Comparison of ENCODE assay signal across 35 cellular contexts in genomic region chr10:15395912-15396311, GRCh38.
"Had no signal": no experiment of that assay in that cellular context is flagged by ENCODE, and none has a peak within 500 bp of the region (broad histone marks: within the 10 kb centered on the region; RNA-seq: fewer than 3 reads in every experiment).

No MANE protein-coding gene starts in this region.

- ATAC-seq: activated CD4-positive, alpha-beta T cell treated with anti-CD3 and anti-CD28 coated beads for 36 hours; activated CD8-positive, alpha-beta memory T cell treated with anti-CD3 and anti-CD28 coated beads, Interleukin-2, amount 10 ng/mL, durations not matched to agents 7 days and 5 days; activated CD8-positive, alpha-beta T cell treated with anti-CD3 and anti-CD28 coated beads, Interleukin-2, amount 10 ng/mL, durations not matched to agents 7 days and 5 days; activated naive CD8-positive, alpha-beta T cell treated with anti-CD3 and anti-CD28 coated beads, Interleukin-2, amount 50 U/mL, for 24 hours; body of pancreas; esophagus mucosa; gastrocnemius medialis had no signal

- H3K27ac ChIP-seq: adrenal gland, body of pancreas, breast epithelium, cardiac muscle cell, coronary artery, dorsolateral prefrontal cortex, gastrocnemius medialis had no signal

- H3K9me3 Mint-ChIP-seq: activated CD4-positive, alpha-beta memory T cell treated with anti-CD3 and anti-CD28 coated beads for 36 hours; activated naive CD4-positive, alpha-beta T cell treated with anti-CD3 and anti-CD28 coated beads, Interleukin-2, amount 50 U/mL, for 24 hours; activated naive CD8-positive, alpha-beta T cell treated with anti-CD3 and anti-CD28 coated beads, Interleukin-2, amount 50 U/mL, for 24 hours; activated T-helper 1 cell treated with anti-CD3 and anti-CD28 coated beads, Interleukin-12 subunit alpha, Interleukin-12 subunit beta, Interleukin-2, Interleukin-4 antibody, amounts not matched to agents 30 ng/mL and 10 ng/mL and 1 ng/mL, durations not matched to agents 14 hours and 24 hours and 36 hours; activated T-helper 2 cell treated with anti-CD3 and anti-CD28 coated beads, Interferon-gamma antibody, Interleukin-2, Interleukin-4, amounts not matched to agents 10 μg/mL and 5 μg/mL and 100 μg/mL, durations not matched to agents 14 hours and 24 hours and 36 hours; endodermal cell had no signal

- H3K27ac Mint-ChIP-seq: activated CD4-positive, alpha-beta memory T cell treated with anti-CD3 and anti-CD28 coated beads for 36 hours; activated CD4-positive, alpha-beta T cell treated with anti-CD3 and anti-CD28 coated beads for 36 hours; activated CD4-positive, alpha-beta T cell treated with anti-CD3 and anti-CD28 coated beads, Interleukin-2, amount 10 ng/mL, durations not matched to agents 24 days and 14 days; activated CD8-positive, alpha-beta memory T cell treated with anti-CD3 and anti-CD28 coated beads, Interleukin-2, amount 10 ng/mL, durations not matched to agents 7 days and 5 days; activated CD8-positive, alpha-beta T cell treated with anti-CD3 and anti-CD28 coated beads, Interleukin-2, amount 10 ng/mL, durations not matched to agents 7 days and 5 days; activated naive CD4-positive, alpha-beta T cell treated with anti-CD3 and anti-CD28 coated beads for 36 hours; activated naive CD4-positive, alpha-beta T cell treated with anti-CD3 and anti-CD28 coated beads, Interleukin-2, amount 50 U/mL, for 24 hours; activated naive CD8-positive, alpha-beta T cell treated with anti-CD3 and anti-CD28 coated beads for 36 hours; activated naive CD8-positive, alpha-beta T cell treated with anti-CD3 and anti-CD28 coated beads, Interleukin-2, amount 50 U/mL, for 24 hours; activated T-helper 1 cell treated with anti-CD3 and anti-CD28 coated beads, Interleukin-12 subunit alpha, Interleukin-12 subunit beta, Interleukin-2, Interleukin-4 antibody, amounts not matched to agents 30 ng/mL and 10 ng/mL and 1 ng/mL, durations not matched to agents 14 hours and 24 hours and 36 hours; activated T-helper 2 cell treated with anti-CD3 and anti-CD28 coated beads, Interferon-gamma antibody, Interleukin-2, Interleukin-4, amounts not matched to agents 10 μg/mL and 5 μg/mL and 100 μg/mL, durations not matched to agents 14 hours and 24 hours and 36 hours; dendritic cell treated with granulocyte-macrophage colony-stimulating factor and Interleukin-4, amounts not matched to agents 40 ng/mL and 50 ng/mL, for 4 days; endodermal cell had no signal

- H3K4me3 ChIP-seq: adrenal gland, body of pancreas, breast epithelium, cardiac muscle cell, coronary artery, dorsolateral prefrontal cortex, gastrocnemius medialis had no signal

- H3K9me3 ChIP-seq: adrenal gland, body of pancreas, breast epithelium, gastrocnemius medialis had no signal

- H3K4me1 ChIP-seq: adrenal gland, body of pancreas, breast epithelium, gastrocnemius medialis had no signal

- H3K4me1 Mint-ChIP-seq: activated CD4-positive, alpha-beta T cell treated with anti-CD3 and anti-CD28 coated beads for 36 hours; activated CD4-positive, alpha-beta T cell treated with anti-CD3 and anti-CD28 coated beads, Interleukin-2, amount 10 ng/mL, durations not matched to agents 24 days and 14 days; activated CD8-positive, alpha-beta memory T cell treated with anti-CD3 and anti-CD28 coated beads, Interleukin-2, amount 10 ng/mL, durations not matched to agents 7 days and 5 days; activated naive CD4-positive, alpha-beta T cell treated with anti-CD3 and anti-CD28 coated beads, Interleukin-2, amount 50 U/mL, for 24 hours; activated naive CD8-positive, alpha-beta T cell treated with anti-CD3 and anti-CD28 coated beads for 36 hours; activated naive CD8-positive, alpha-beta T cell treated with anti-CD3 and anti-CD28 coated beads, Interleukin-2, amount 50 U/mL, for 24 hours; endodermal cell had no signal

- H3K36me3 ChIP-seq: adrenal gland, breast epithelium, cardiac muscle cell, gastrocnemius medialis had no signal

- DNase-seq: activated CD4-positive, alpha-beta memory T cell treated with anti-CD3 and anti-CD28 coated beads for 36 hours; activated CD4-positive, alpha-beta T cell treated with anti-CD3 and anti-CD28 coated beads for 36 hours; activated CD4-positive, alpha-beta T cell treated with anti-CD3 and anti-CD28 coated beads, Interleukin-2, amount 10 ng/mL, durations not matched to agents 24 days and 14 days; activated CD4-positive, CD25-positive, alpha-beta regulatory T cell; activated CD4-positive, CD25-positive, alpha-beta regulatory T cell treated with anti-CD3 and anti-CD28 coated beads, Interleukin-2, amount 50 U/mL, for 72 hours; activated CD8-positive, alpha-beta memory T cell treated with anti-CD3 and anti-CD28 coated beads, Interleukin-2, amount 10 ng/mL, durations not matched to agents 7 days and 5 days; activated CD8-positive, alpha-beta memory T cell treated with anti-CD3 and anti-CD28 coated beads, Interleukin-2, amount 50 U/mL, for 4 hours; activated CD8-positive, alpha-beta T cell treated with anti-CD3 and anti-CD28 coated beads, Interleukin-2, amount 10 ng/mL, durations not matched to agents 7 days and 5 days; activated effector memory CD4-positive, alpha-beta T cell treated with anti-CD3 and anti-CD28 coated beads, Interleukin-2, amount 50 U/mL, for 16 hours; activated naive CD4-positive, alpha-beta T cell treated with anti-CD3 and anti-CD28 coated beads for 36 hours; activated naive CD8-positive, alpha-beta T cell treated with anti-CD3 and anti-CD28 coated beads for 36 hours; activated naive CD8-positive, alpha-beta T cell treated with anti-CD3 and anti-CD28 coated beads, Interleukin-2, amount 50 U/mL, for 24 hours; activated T-cell treated with anti-CD3 and anti-CD28 coated beads, Interleukin-2, amount 50 U/mL, for 1 hour; activated T-cell treated with anti-CD3 and anti-CD28 coated beads, Interleukin-2, amount 50 U/mL, for 48 hours; adrenal gland; amygdala; aorta; body of pancreas; central memory CD4-positive, alpha-beta T cell; cerebellar nuclear complex; dorsolateral prefrontal cortex; effector memory CD4-positive, alpha-beta T cell; endodermal cell; foreskin fibroblast; gastrocnemius medialis; glutamatergic neuron; T-helper 2 cell had no signal

- H3K27me3 ChIP-seq: adrenal gland, body of pancreas, breast epithelium, cardiac muscle cell, dorsolateral prefrontal cortex, gastrocnemius medialis had no signal

- H3K27me3 Mint-ChIP-seq: activated CD4-positive, alpha-beta memory T cell treated with anti-CD3 and anti-CD28 coated beads for 36 hours; activated naive CD8-positive, alpha-beta T cell treated with anti-CD3 and anti-CD28 coated beads, Interleukin-2, amount 50 U/mL, for 24 hours had no signal

- H3K4me3 Mint-ChIP-seq: activated CD4-positive, alpha-beta memory T cell treated with anti-CD3 and anti-CD28 coated beads for 36 hours; activated CD4-positive, alpha-beta T cell treated with anti-CD3 and anti-CD28 coated beads for 36 hours; activated CD4-positive, alpha-beta T cell treated with anti-CD3 and anti-CD28 coated beads, Interleukin-2, amount 10 ng/mL, durations not matched to agents 24 days and 14 days; activated CD8-positive, alpha-beta memory T cell treated with anti-CD3 and anti-CD28 coated beads, Interleukin-2, amount 10 ng/mL, durations not matched to agents 7 days and 5 days; activated CD8-positive, alpha-beta T cell treated with anti-CD3 and anti-CD28 coated beads, Interleukin-2, amount 10 ng/mL, durations not matched to agents 7 days and 5 days; activated naive CD4-positive, alpha-beta T cell treated with anti-CD3 and anti-CD28 coated beads for 36 hours; activated naive CD4-positive, alpha-beta T cell treated with anti-CD3 and anti-CD28 coated beads, Interleukin-2, amount 50 U/mL, for 24 hours; activated naive CD8-positive, alpha-beta T cell treated with anti-CD3 and anti-CD28 coated beads for 36 hours; activated naive CD8-positive, alpha-beta T cell treated with anti-CD3 and anti-CD28 coated beads, Interleukin-2, amount 50 U/mL, for 24 hours; activated T-helper 1 cell treated with anti-CD3 and anti-CD28 coated beads, Interleukin-12 subunit alpha, Interleukin-12 subunit beta, Interleukin-2, Interleukin-4 antibody, amounts not matched to agents 30 ng/mL and 10 ng/mL and 1 ng/mL, durations not matched to agents 14 hours and 24 hours and 36 hours; dendritic cell treated with granulocyte-macrophage colony-stimulating factor and Interleukin-4, amounts not matched to agents 40 ng/mL and 50 ng/mL, for 4 days; endodermal cell had no signal
